ENCODE assay signal across 10 cellular contexts in the genomic region with DNA sequence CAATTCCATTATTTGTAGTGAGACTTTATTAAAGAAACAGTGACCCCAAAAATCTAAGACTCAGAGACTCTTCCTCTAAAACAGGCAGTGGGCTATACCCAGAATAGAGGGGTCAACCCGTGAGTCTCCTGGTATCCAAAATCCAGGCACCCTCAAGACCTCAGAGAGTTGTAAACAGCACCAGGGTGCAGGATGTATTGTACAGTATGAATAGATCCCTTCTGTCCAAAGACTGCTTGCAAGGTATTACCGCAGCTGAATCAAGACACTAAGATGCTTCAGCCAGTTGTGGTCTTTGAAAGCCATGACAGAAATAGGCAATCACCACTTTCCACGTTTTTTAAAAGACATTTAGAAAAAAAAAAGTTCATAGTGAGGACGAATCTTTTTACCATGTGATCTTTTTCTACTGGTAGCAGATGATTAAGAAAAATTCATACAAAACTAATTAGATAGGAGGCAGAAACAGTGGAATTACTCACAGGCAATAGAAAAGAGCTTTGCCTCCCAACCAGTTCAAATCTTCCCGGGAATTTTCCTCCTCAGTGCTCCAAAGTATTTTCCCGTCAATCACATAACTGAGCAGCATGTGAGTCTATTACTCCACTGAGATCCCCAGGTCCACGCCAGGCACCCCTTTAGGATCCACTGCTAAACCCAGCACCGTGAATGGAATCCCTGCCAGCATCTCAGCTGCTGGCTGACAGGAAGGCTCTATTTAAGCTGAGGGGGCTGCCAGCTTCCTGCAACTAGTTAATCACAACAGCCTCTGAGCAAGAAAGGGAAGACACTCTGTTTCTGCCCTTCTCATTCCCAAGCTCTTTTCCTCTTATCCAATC.
DNase-seq lines count a peak whose midpoint lies in the region; ATAC-seq and TF ChIP-seq lines count a peak whose summit lies in the region.
"Had no signal": no experiment of that assay in that cellular context is flagged by ENCODE, and none has a peak within 500 bp of the region (broad histone marks: within the 10 kb centered on the region; RNA-seq: fewer than 3 reads in every experiment).

No MANE protein-coding gene starts in this region.

- no peak overlapping the region for H3K9ac ChIP-seq in endodermal cell (ENCODE audit: extremely low read depth, low read length, poor library complexity, severe bottlenecking)

- H3K4me3 ChIP-seq in endodermal cell (ENCODE audit: low read length) = no peak overlapping the region
- H3K4me3 ChIP-seq: body of pancreas had no signal

- peaks cover 100% of the 10 kb centered on the region for H3K36me3 Mint-ChIP-seq in CD4-positive, alpha-beta T cell (ENCODE audit: low read depth)
- H3K36me3 Mint-ChIP-seq in endodermal cell (ENCODE audit: low read depth) (peaks cover 20% of the 10 kb centered on the region), nephron progenitor cell (ENCODE audit: low read depth) (peaks cover 62% of the 10 kb centered on the region)

- ATAC-seq in CD4-positive, alpha-beta T cell (ENCODE audit: poor library complexity) = no peak
- no peak for ATAC-seq in GM21576 (IDR thresholded peaks at IDR 0.05; ENCODE audit: unreplicated experiment)
- ATAC-seq: body of pancreas had no signal

- H3K27me3 Mint-ChIP-seq in CD4-positive, alpha-beta T cell = no peaks in the 10 kb centered on the region
- H3K27me3 Mint-ChIP-seq in endodermal cell (ENCODE audit: insufficient read depth) = no peaks in the 10 kb centered on the region
- peaks cover 13% of the 10 kb centered on the region for H3K27me3 Mint-ChIP-seq in nephron progenitor cell (ENCODE audit: low read depth, poor library complexity)

- POLR2A ChIA-PET in CD4-positive, alpha-beta T cell (lab: Charles Lee) = interaction anchor here (1.0 to 23.3 kb wide), 19 partner anchors 13 to 186 kb away, joined by 3 to 476 read pairs (median 21); no protein-coding TSS in a partner anchor

- 81 to 90% methylated on average over 8 of the region's 8 CpGs for whole genome bisulfite sequencing in endodermal cell (ENCODE audit: insufficient coverage in 1 of 2, insufficient read length in 1 of 2), 2 experiments

- H3K4me1 ChIP-seq in endodermal cell (ENCODE audit: control insufficient read depth, insufficient read depth, low read length) = peaks cover 20% of the 10 kb centered on the region

- peaks cover 37% of the 10 kb centered on the region for H3K36me3 ChIP-seq in endodermal cell (ENCODE audit: control insufficient read depth, insufficient read depth, low read length)

- no peaks in the 10 kb centered on the region for H3K27me3 ChIP-seq in CD4-positive, alpha-beta T cell (ENCODE audit: control insufficient read depth, insufficient read depth, low read length)
- no peaks in the 10 kb centered on the region for H3K27me3 ChIP-seq in endodermal cell (ENCODE audit: control insufficient read depth, insufficient read depth, low read length, poor library complexity, severe bottlenecking)
- H3K27me3 ChIP-seq: body of pancreas had no signal

- H3K27ac Mint-ChIP-seq in CD4-positive, alpha-beta T cell = peak overlapping the region; percentile 99
- peak overlapping the region; percentile 90 for H3K27ac Mint-ChIP-seq in endodermal cell
- H3K27ac Mint-ChIP-seq in nephron progenitor cell = peak overlapping the region; percentile 66

- peaks cover 99% of the 10 kb centered on the region for H3K4me1 Mint-ChIP-seq in CD4-positive, alpha-beta T cell (ENCODE audit: low read depth)
- H3K4me1 Mint-ChIP-seq in endodermal cell = peaks cover 31% of the 10 kb centered on the region
- peaks cover 64% of the 10 kb centered on the region for H3K4me1 Mint-ChIP-seq in nephron progenitor cell

- H3K9me3 Mint-ChIP-seq in CD4-positive, alpha-beta T cell = no peaks in the 10 kb centered on the region
- H3K9me3 Mint-ChIP-seq in endodermal cell = no peaks in the 10 kb centered on the region
- H3K9me3 Mint-ChIP-seq in nephron progenitor cell = no peaks in the 10 kb centered on the region

- no peak for TF ChIP-seq CTCF in CD4-positive, alpha-beta T cell (IDR thresholded peaks at IDR 0.05)
- TF ChIP-seq CTCF in endodermal cell (conservative IDR thresholded peaks at IDR 0.05) (no peak), nephron progenitor cell (IDR thresholded peaks at IDR 0.05) (no peak)

- peak overlapping the region; percentile 77 for H3K4me3 Mint-ChIP-seq in CD4-positive, alpha-beta T cell
- H3K4me3 Mint-ChIP-seq in endodermal cell (no peak overlapping the region), nephron progenitor cell (no peak overlapping the region)

- intact Hi-C loops in CD4-positive, alpha-beta T cell (cut with DNase I, micrococcal nuclease) = loop anchor here in 1 of 2 experiments (5.0 to 10.0 kb wide), 3 partner anchors 251 to 439 kb away; no protein-coding TSS in a partner anchor

- no peaks in the 10 kb centered on the region for H3K9me3 ChIP-seq in CD4-positive, alpha-beta T cell (ENCODE audit: control insufficient read depth, low read length)
- H3K9me3 ChIP-seq in endodermal cell (ENCODE audit: control insufficient read depth, low read length) = no peaks in the 10 kb centered on the region
- H3K9me3 ChIP-seq: body of pancreas had no signal

- DNase-seq in CD4-positive, alpha-beta T cell = no peak
- DNase-seq in NAMALWA (ENCODE audit: low spot score) (peak; percentile 52), endodermal cell (no peak), nephron progenitor cell (no peak), SK-N-DZ (ENCODE audit: low spot score) (no peak), NCI-H187 treated with DMSO at 0.1 percent for 48 hours (lab: John Stamatoyannopoulos, UW) (no peak)
- DNase-seq in stimulated activated CD8-positive, alpha-beta memory T cell treated with anti-CD3 and anti-CD28 coated beads, Interleukin-4, amount 100 ng/mL, for 48 hours = no peak
- DNase-seq: body of pancreas, NCI-H524 treated with DMSO at 0.1 percent for 48 hours had no signal

- CTCF ChIA-PET in CD4-positive, alpha-beta T cell (lab: Charles Lee) = interaction anchor here (1.0 to 4.1 kb wide), 7 partner anchors 9 to 184 kb away, joined by 3 to 26 read pairs (median 4); no protein-coding TSS in a partner anchor

- peak overlapping the region; percentile 94 for H3K27ac ChIP-seq in CD4-positive, alpha-beta T cell (ENCODE audit: low read depth, low read length)
- H3K27ac ChIP-seq in endodermal cell (ENCODE audit: low read depth, low read length) = no peak overlapping the region
- H3K27ac ChIP-seq: body of pancreas had no signal
